In the genomic region with DNA sequence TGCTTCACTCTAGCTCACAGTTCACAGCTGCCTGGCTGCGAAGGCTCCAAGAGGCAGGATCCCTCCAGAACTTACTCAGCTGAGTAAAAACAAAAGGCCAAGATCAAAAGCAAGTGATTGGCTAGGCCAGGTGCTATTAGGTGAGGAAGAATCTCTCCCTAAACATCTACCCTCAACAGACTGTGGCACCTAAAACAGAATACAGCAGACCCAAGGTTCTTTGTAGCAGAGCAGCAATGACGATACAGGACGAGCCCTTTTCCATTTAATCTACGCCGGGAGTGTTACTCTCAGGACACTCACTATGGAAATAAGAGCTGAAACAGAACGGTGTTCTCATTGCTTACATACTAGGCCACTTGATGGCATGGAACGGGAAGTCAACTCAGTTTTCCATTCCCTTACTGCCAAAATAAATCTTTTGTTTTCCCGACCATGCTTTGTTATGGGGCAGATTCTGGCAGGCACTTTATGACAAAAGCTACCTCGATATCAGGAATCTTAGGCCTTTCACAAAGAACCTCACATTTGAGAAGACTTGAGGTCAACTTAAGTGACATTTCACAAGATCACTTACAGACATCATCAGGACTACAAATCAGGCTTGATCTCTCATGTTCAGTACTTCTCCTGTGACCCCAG, we compare ENCODE assay signal across 8 cellular contexts. TPM values are rescaled to one million over a fixed set of nuclear protein-coding genes. Genes with fewer than 3 reads are reported as not detected.
A peak's percentile ranks its signal among the peaks of the same experiment; 100 is the strongest.
DNase-seq lines count a peak whose midpoint lies in the region; ATAC-seq lines count a peak whose summit lies in the region.

No MANE protein-coding gene starts in this region.

- H3K4me1 Mint-ChIP-seq in activated T-cell treated with anti-CD3 and anti-CD28 coated beads, Interleukin-2, amount 50 U/mL, for 4 hours (ENCODE audit: low read depth): peaks cover 52% of the 10 kb centered on the region

- peak overlapping the region; percentile 78 for H3K27ac ChIP-seq in layer of hippocampus (ENCODE audit: low read depth, low read length)
- peak overlapping the region; percentile 89 for H3K27ac ChIP-seq in substantia nigra (ENCODE audit: low read depth, low read length, poor library complexity, severe bottlenecking)

- peaks cover 16% of the 10 kb centered on the region for H3K36me3 Mint-ChIP-seq in activated T-cell treated with anti-CD3 and anti-CD28 coated beads, Interleukin-2, amount 50 U/mL, for 4 hours (ENCODE audit: insufficient read depth)

- no peaks in the 10 kb centered on the region for H3K27me3 Mint-ChIP-seq in activated T-cell treated with anti-CD3 and anti-CD28 coated beads, Interleukin-2, amount 50 U/mL, for 4 hours (ENCODE audit: low read depth)

- no peaks in the 10 kb centered on the region for H3K27me3 ChIP-seq in layer of hippocampus (ENCODE audit: control insufficient read depth, insufficient read depth, low read length)

- no peak for ATAC-seq in activated T-cell treated with anti-CD3 and anti-CD28 coated beads, Interleukin-2, amount 50 U/mL, for 4 hours
- ATAC-seq in HG03045 (IDR thresholded peaks at IDR 0.05; ENCODE audit: unreplicated experiment): no peak

- no peaks in the 10 kb centered on the region for H3K9me3 Mint-ChIP-seq in activated T-cell treated with anti-CD3 and anti-CD28 coated beads, Interleukin-2, amount 50 U/mL, for 4 hours

- H3K4me3 Mint-ChIP-seq in activated T-cell treated with anti-CD3 and anti-CD28 coated beads, Interleukin-2, amount 50 U/mL, for 4 hours: peak overlapping the region; percentile 99

- no peak for DNase-seq in activated T-cell treated with anti-CD3 and anti-CD28 coated beads, Interleukin-2, amount 50 U/mL, for 4 hours
- DNase-seq in activated T-cell treated with anti-CD3 and anti-CD28 coated beads for 4 hours (no peak), OCI-M1 (lab: John Stamatoyannopoulos, UW) (peak; percentile 74), cerebellum (ENCODE audit: low spot score) (peak; percentile 7), substantia nigra (lab: John Stamatoyannopoulos, UW) (no peak), SKM-1 (lab: John Stamatoyannopoulos, UW; ENCODE audit: unreplicated experiment) (no peak)

RNA-seq across cellular contexts. Expression of a gene that starts 0.8 kb away (rescaled TPM):
- total RNA-seq in activated T-cell treated with anti-CD3 and anti-CD28 coated beads, Interleukin-2, amount 50 U/mL, for 4 hours: 10 to 100 TPM; 51.9 to 66.3 (median 61.4) TPM
- total RNA-seq in cerebellum: 83.6 TPM

Comparison
In these comparisons a context has a peak if more than half of its experiments do, and no peak if none do; other contexts are left out.
1. DNase-seq: peak in OCI-M1 (single experiment) and cerebellum (single experiment); none in activated T-cell treated with anti-CD3 and anti-CD28 coated beads, Interleukin-2, amount 50 U/mL, for 4 hours (single experiment), activated T-cell treated with anti-CD3 and anti-CD28 coated beads for 4 hours (single experiment), substantia nigra (0 of 49) and SKM-1 (single experiment).